In the genomic region with DNA sequence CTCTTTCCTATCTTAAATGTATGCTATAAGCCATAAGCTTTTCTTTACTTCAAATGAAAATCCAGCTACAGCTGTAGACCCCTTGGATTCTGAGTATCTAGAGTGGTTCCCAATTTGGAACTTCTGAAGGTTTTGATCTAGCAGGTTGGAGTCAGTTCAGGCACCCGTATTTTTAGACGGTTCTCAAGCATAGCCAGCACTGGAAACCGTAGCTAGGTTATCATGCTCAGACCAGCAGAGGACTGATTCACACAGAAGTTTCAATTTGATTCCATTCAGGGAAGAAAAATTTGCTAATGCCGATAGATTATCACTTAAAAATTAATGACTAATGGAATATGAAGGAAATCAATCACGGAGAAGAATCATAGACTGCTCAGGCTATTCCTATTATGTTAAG, we compare ENCODE assay signal across 1 cellular context.
TF ChIP-seq lines count a peak whose summit lies in the region.

No MANE protein-coding gene starts in this region.

TF ChIP-seq in WTC11, 78 proteins besides CTCF, POLR2A, EP300 and RAD21 (continued from another document):
- TF ChIP-seq, protein P1, sequence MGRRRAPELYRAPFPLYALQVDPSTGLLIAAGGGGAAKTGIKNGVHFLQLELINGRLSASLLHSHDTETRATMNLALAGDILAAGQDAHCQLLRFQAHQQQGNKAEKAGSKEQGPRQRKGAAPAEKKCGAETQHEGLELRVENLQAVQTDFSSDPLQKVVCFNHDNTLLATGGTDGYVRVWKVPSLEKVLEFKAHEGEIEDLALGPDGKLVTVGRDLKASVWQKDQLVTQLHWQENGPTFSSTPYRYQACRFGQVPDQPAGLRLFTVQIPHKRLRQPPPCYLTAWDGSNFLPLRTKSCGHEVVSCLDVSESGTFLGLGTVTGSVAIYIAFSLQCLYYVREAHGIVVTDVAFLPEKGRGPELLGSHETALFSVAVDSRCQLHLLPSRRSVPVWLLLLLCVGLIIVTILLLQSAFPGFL (CRISPR knock-in tag; IDR thresholded peaks at IDR 0.05; ENCODE audit: borderline replicate concordance): no peak
- TF ChIP-seq, protein P2, sequence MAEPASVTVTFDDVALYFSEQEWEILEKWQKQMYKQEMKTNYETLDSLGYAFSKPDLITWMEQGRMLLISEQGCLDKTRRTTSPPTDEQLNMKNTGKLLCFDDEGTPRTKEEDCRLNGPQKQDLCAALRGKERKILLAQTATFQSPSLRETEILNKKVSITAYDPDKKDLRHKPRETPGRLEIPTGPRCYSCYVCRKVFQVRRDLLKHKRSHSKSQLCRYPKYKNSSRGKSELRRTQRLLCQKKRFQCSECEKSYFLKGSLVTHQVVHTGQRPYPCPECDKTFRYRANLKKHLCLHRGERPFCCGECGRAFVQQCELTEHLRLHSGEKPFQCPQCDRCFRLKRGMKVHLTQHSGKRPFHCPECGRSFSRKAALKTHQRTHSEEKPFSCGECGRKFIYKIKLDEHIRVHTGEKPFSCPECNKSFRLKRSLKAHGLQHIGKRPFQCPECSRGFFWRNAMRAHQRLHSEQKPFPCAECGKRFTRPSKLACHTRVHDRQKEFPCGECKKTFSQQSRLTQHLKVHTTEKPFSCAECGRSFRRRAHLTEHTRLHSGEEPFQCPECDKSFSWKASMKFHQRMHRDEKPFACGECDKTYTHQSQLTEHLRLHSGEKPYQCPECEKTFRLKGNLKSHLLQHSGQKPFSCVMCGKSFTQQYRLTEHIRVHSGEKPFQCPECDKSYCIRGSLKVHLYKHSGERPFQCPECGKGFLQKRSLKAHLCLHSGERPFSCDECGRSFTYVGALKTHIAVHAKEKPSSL (CRISPR knock-in tag; conservative IDR thresholded peaks at IDR 0.05): no peak
- no peak for TF ChIP-seq FOXK1 (CRISPR knock-in tag; IDR thresholded peaks at IDR 0.05)
- TF ChIP-seq JUN (CRISPR knock-in tag; IDR thresholded peaks at IDR 0.05): no peak
- TF ChIP-seq, protein P3, sequence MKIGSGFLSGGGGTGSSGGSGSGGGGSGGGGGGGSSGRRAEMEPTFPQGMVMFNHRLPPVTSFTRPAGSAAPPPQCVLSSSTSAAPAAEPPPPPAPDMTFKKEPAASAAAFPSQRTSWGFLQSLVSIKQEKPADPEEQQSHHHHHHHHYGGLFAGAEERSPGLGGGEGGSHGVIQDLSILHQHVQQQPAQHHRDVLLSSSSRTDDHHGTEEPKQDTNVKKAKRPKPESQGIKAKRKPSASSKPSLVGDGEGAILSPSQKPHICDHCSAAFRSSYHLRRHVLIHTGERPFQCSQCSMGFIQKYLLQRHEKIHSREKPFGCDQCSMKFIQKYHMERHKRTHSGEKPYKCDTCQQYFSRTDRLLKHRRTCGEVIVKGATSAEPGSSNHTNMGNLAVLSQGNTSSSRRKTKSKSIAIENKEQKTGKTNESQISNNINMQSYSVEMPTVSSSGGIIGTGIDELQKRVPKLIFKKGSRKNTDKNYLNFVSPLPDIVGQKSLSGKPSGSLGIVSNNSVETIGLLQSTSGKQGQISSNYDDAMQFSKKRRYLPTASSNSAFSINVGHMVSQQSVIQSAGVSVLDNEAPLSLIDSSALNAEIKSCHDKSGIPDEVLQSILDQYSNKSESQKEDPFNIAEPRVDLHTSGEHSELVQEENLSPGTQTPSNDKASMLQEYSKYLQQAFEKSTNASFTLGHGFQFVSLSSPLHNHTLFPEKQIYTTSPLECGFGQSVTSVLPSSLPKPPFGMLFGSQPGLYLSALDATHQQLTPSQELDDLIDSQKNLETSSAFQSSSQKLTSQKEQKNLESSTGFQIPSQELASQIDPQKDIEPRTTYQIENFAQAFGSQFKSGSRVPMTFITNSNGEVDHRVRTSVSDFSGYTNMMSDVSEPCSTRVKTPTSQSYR (CRISPR knock-in tag; IDR thresholded peaks at IDR 0.05): no peak
- no peak for TF ChIP-seq KAT7 (CRISPR knock-in tag; IDR thresholded peaks at IDR 0.05; ENCODE audit: borderline replicate concordance)
- TF ChIP-seq, protein P4, sequence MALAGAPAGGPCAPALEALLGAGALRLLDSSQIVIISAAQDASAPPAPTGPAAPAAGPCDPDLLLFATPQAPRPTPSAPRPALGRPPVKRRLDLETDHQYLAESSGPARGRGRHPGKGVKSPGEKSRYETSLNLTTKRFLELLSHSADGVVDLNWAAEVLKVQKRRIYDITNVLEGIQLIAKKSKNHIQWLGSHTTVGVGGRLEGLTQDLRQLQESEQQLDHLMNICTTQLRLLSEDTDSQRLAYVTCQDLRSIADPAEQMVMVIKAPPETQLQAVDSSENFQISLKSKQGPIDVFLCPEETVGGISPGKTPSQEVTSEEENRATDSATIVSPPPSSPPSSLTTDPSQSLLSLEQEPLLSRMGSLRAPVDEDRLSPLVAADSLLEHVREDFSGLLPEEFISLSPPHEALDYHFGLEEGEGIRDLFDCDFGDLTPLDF (CRISPR knock-in tag; IDR thresholded peaks at IDR 0.05): no peak
- TF ChIP-seq MYBL2 (CRISPR knock-in tag; IDR thresholded peaks at IDR 0.05): no peak
- TF ChIP-seq ZNF232 (CRISPR knock-in tag; IDR thresholded peaks at IDR 0.05): no peak
- no peak for TF ChIP-seq JAZF1 (CRISPR knock-in tag; IDR thresholded peaks at IDR 0.05)
- TF ChIP-seq, protein P5, sequence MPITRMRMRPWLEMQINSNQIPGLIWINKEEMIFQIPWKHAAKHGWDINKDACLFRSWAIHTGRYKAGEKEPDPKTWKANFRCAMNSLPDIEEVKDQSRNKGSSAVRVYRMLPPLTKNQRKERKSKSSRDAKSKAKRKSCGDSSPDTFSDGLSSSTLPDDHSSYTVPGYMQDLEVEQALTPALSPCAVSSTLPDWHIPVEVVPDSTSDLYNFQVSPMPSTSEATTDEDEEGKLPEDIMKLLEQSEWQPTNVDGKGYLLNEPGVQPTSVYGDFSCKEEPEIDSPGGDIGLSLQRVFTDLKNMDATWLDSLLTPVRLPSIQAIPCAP (CRISPR knock-in tag; IDR thresholded peaks at IDR 0.05): no peak
TF ChIP-seq in WTC11: peak in this region for 0.
